In the genomic region with DNA sequence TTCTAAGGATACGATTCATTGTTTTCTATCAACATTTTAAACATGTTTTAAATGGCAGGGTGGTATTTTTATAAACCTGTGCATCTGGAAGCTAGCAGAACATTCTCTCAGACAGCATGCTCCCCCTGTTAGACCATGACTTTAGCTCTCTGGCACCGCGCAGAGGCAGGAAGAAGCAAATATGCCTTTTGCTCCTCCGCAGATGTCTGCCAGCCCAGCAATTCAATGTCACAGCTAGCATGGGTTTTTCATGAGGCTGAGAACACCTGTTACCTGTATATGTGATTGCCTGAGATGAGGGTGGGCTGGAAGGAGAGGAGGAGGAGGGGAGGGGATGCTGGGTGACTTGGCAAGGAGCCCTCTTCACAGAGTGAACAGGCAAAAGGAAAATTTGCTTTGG, we compare ENCODE assay signal across 8 cellular contexts. TPM values are rescaled to one million over a fixed set of nuclear protein-coding genes. Genes with fewer than 3 reads are reported as not detected.
DNase-seq lines count a peak whose midpoint lies in the region; ATAC-seq and TF ChIP-seq lines count a peak whose summit lies in the region.

No MANE protein-coding gene starts in this region.

- H3K9ac ChIP-seq in PC-3 (ENCODE audit: low read length) (no peak overlapping the region), endodermal cell (ENCODE audit: extremely low read depth, low read length, poor library complexity, severe bottlenecking) (no peak overlapping the region)

- no peak overlapping the region for H3K4me2 ChIP-seq in PC-3 (ENCODE audit: low read length)

- no peaks in the 10 kb centered on the region for H3K27me3 Mint-ChIP-seq in activated CD8-positive, alpha-beta memory T cell treated with anti-CD3 and anti-CD28 coated beads, Interleukin-2, amount 10 ng/mL, durations not matched to agents 7 days and 5 days
- no peaks in the 10 kb centered on the region for H3K27me3 Mint-ChIP-seq in endodermal cell (ENCODE audit: insufficient read depth)
- H3K27me3 Mint-ChIP-seq in naive thymus-derived CD4-positive, alpha-beta T cell: no peaks in the 10 kb centered on the region

- H3K36me3 ChIP-seq in PC-3 (ENCODE audit: low read depth, low read length) (peaks cover 52% of the 10 kb centered on the region), endodermal cell (ENCODE audit: control insufficient read depth, insufficient read depth, low read length) (peaks cover 86% of the 10 kb centered on the region)
- H3K36me3 ChIP-seq in naive thymus-derived CD4-positive, alpha-beta T cell (ENCODE audit: control insufficient read depth in 2 of 3, insufficient read depth in 3 of 3, low read length in 3 of 3): peaks cover 16 to 57% (median 32%) of the 10 kb centered on the region in 3 experiments

- WGBS in endodermal cell (ENCODE audit: insufficient coverage in 1 of 2, insufficient read length in 1 of 2), 2 experiments: 89 to 93% methylated on average over 4 of the region's 4 CpGs

- peaks cover 59% of the 10 kb centered on the region for H3K79me2 ChIP-seq in PC-3 (ENCODE audit: low read length)

- CTCF ChIA-PET in activated CD8-positive, alpha-beta memory T cell treated with anti-CD3 and anti-CD28 coated beads, Interleukin-2, amount 10 ng/mL, durations not matched to agents 7 days and 5 days (lab: Charles Lee): interaction anchor here (0.7 to 1.3 kb wide), 10 partner anchors 13 to 97 kb away, joined by 3 to 10 read pairs (median 3); a partner anchor contains a TSS
- CTCF ChIA-PET in PC-3 (lab: Charles Lee): interaction anchor here (0.6 to 0.8 kb wide), 2 partner anchors 65 to 224 kb away, joined by 5 to 7 read pairs; no protein-coding TSS in a partner anchor
- CTCF ChIA-PET in naive thymus-derived CD4-positive, alpha-beta T cell (lab: Charles Lee): interaction anchor here (0.5 to 1.7 kb wide), 6 partner anchors 38 to 410 kb away, joined by 3 to 6 read pairs (median 4); a partner anchor contains a TSS

- peaks cover 40% of the 10 kb centered on the region for H3K36me3 Mint-ChIP-seq in activated CD8-positive, alpha-beta memory T cell treated with anti-CD3 and anti-CD28 coated beads, Interleukin-2, amount 10 ng/mL, durations not matched to agents 7 days and 5 days
- H3K36me3 Mint-ChIP-seq in endodermal cell (ENCODE audit: low read depth): peaks cover 54% of the 10 kb centered on the region
- H3K36me3 Mint-ChIP-seq in naive thymus-derived CD4-positive, alpha-beta T cell: peaks cover 0 to 39% (median 20%) of the 10 kb centered on the region in 5 donors

- peaks cover 24% of the 10 kb centered on the region for H3K4me1 Mint-ChIP-seq in activated CD8-positive, alpha-beta memory T cell treated with anti-CD3 and anti-CD28 coated beads, Interleukin-2, amount 10 ng/mL, durations not matched to agents 7 days and 5 days
- H3K4me1 Mint-ChIP-seq in endodermal cell: peaks cover 10% of the 10 kb centered on the region
- peaks cover 0 to 33% (median 27%) of the 10 kb centered on the region in 7 donors for H3K4me1 Mint-ChIP-seq in naive thymus-derived CD4-positive, alpha-beta T cell

- no peaks in the 10 kb centered on the region for H3K9me3 Mint-ChIP-seq in activated CD8-positive, alpha-beta memory T cell treated with anti-CD3 and anti-CD28 coated beads, Interleukin-2, amount 10 ng/mL, durations not matched to agents 7 days and 5 days (ENCODE audit: low read depth)
- no peaks in the 10 kb centered on the region for H3K9me3 Mint-ChIP-seq in endodermal cell
- no peaks in the 10 kb centered on the region for H3K9me3 Mint-ChIP-seq in naive thymus-derived CD4-positive, alpha-beta T cell

- no peaks in the 10 kb centered on the region for H3K27me3 ChIP-seq in PC-3 (ENCODE audit: low read length)
- H3K27me3 ChIP-seq in endodermal cell (ENCODE audit: control insufficient read depth, insufficient read depth, low read length, poor library complexity, severe bottlenecking): no peaks in the 10 kb centered on the region
- no peaks in the 10 kb centered on the region for H3K27me3 ChIP-seq in naive thymus-derived CD4-positive, alpha-beta T cell (ENCODE audit: control insufficient read depth in 2 of 2, insufficient read depth in 2 of 2, low read length in 2 of 2)

- peak; percentile 52 for DNase-seq in activated CD8-positive, alpha-beta memory T cell treated with anti-CD3 and anti-CD28 coated beads, Interleukin-2, amount 10 ng/mL, durations not matched to agents 7 days and 5 days
- no peak for DNase-seq in activated CD8-positive, alpha-beta memory T cell treated with anti-CD3 and anti-CD28 coated beads, Interleukin-2, amount 50 U/mL, for 48 hours
- peak; percentile 19 for DNase-seq in PC-3
- no peak for DNase-seq in endodermal cell
- DNase-seq in naive thymus-derived CD4-positive, alpha-beta T cell: peak in 6 of 9 donors; percentile 36 to 62 (median 48)

- no TSS peak for BruUV-seq in PC-3 (replicated peaks; lab: Mats Ljungman, UMichigan)

- no peaks in the 10 kb centered on the region for H3K9me2 ChIP-seq in PC-3 (replicated peaks; ENCODE audit: low read length)

- intact Hi-C loops in PC-3 (cut with micrococcal nuclease): no loop called here
- intact Hi-C loops in naive thymus-derived CD4-positive, alpha-beta T cell (cut with micrococcal nuclease): loop anchor here (1.0 kb wide), 5 partner anchors 39 to 213 kb away; a partner anchor contains a TSS

- H3K9me3 ChIP-seq in PC-3 (ENCODE audit: low read length) (no peaks in the 10 kb centered on the region), endodermal cell (ENCODE audit: control insufficient read depth, low read length) (no peaks in the 10 kb centered on the region)
- no peaks in the 10 kb centered on the region for H3K9me3 ChIP-seq in naive thymus-derived CD4-positive, alpha-beta T cell (ENCODE audit: control insufficient read depth in 2 of 3, low read length in 3 of 3)

- TF ChIP-seq CTCF in PC-3 (conservative IDR thresholded peaks at IDR 0.05; ENCODE audit: low read depth, low read length): peak; percentile 43; the same call in 1 of the 2 replicates
- peak; percentile 29 for TF ChIP-seq CTCF in endodermal cell (conservative IDR thresholded peaks at IDR 0.05)

- peak overlapping the region; percentile 23 for H3K27ac Mint-ChIP-seq in activated CD8-positive, alpha-beta memory T cell treated with anti-CD3 and anti-CD28 coated beads, Interleukin-2, amount 10 ng/mL, durations not matched to agents 7 days and 5 days
- no peak overlapping the region for H3K27ac Mint-ChIP-seq in endodermal cell
- H3K27ac Mint-ChIP-seq in naive thymus-derived CD4-positive, alpha-beta T cell: peak overlapping the region; percentile 44 to 88 (median 80)

- H3K4me3 ChIP-seq in PC-3 (ENCODE audit: low read length) (no peak overlapping the region), endodermal cell (ENCODE audit: low read length) (no peak overlapping the region)
- no peak overlapping the region for H3K4me3 ChIP-seq in naive thymus-derived CD4-positive, alpha-beta T cell (ENCODE audit: low read length)

- peak; percentile 59 for ATAC-seq in activated CD8-positive, alpha-beta memory T cell treated with anti-CD3 and anti-CD28 coated beads, Interleukin-2, amount 10 ng/mL, durations not matched to agents 7 days and 5 days
- ATAC-seq in PC-3: peak; percentile 58
- peak; percentile 70 for ATAC-seq in naive thymus-derived CD4-positive, alpha-beta T cell
- no peak for ATAC-seq in GM18907 (IDR thresholded peaks at IDR 0.05; ENCODE audit: unreplicated experiment)
- no peak for ATAC-seq in GM21447 (IDR thresholded peaks at IDR 0.05; ENCODE audit: unreplicated experiment)
- ATAC-seq in GM19023 (IDR thresholded peaks at IDR 0.05; ENCODE audit: unreplicated experiment): no peak

- POLR2A ChIA-PET in PC-3 (lab: Charles Lee; ENCODE audit: unreplicated experiment): no interaction called here
- POLR2A ChIA-PET in naive thymus-derived CD4-positive, alpha-beta T cell (lab: Charles Lee): interaction anchor here (0.9 to 1.1 kb wide), 2 partner anchors 94 to 104 kb away, joined by 4 to 5 read pairs; a partner anchor contains a TSS

- H3K27ac ChIP-seq in PC-3 (ENCODE audit: low read length): no peak overlapping the region
- no peak overlapping the region for H3K27ac ChIP-seq in endodermal cell (ENCODE audit: low read depth, low read length)
- H3K27ac ChIP-seq in naive thymus-derived CD4-positive, alpha-beta T cell (ENCODE audit: low read depth, low read length): no peak overlapping the region

- no peak overlapping the region for H2AFZ ChIP-seq in PC-3 (ENCODE audit: low read length)

- peaks cover 54% of the 10 kb centered on the region for H4K20me1 ChIP-seq in PC-3 (ENCODE audit: low read length)

- H3K4me1 ChIP-seq in PC-3 (ENCODE audit: insufficient read depth, low read length) (peaks cover 13% of the 10 kb centered on the region; the same call in 1 of the 2 replicates), endodermal cell (ENCODE audit: control insufficient read depth, insufficient read depth, low read length) (peaks cover 3% of the 10 kb centered on the region)
- peaks cover 13 to 20% of the 10 kb centered on the region in 2 donors for H3K4me1 ChIP-seq in naive thymus-derived CD4-positive, alpha-beta T cell (ENCODE audit: control insufficient read depth in 2 of 2, insufficient read depth in 2 of 2, low read length in 2 of 2)

- H3K4me3 Mint-ChIP-seq in activated CD8-positive, alpha-beta memory T cell treated with anti-CD3 and anti-CD28 coated beads, Interleukin-2, amount 10 ng/mL, durations not matched to agents 7 days and 5 days: no peak overlapping the region
- no peak overlapping the region for H3K4me3 Mint-ChIP-seq in endodermal cell
- H3K4me3 Mint-ChIP-seq in naive thymus-derived CD4-positive, alpha-beta T cell: peak overlapping the region in 2 of 10 donors; percentile 2 to 20

- H3F3A ChIP-seq in PC-3 (ENCODE audit: low read length, unreplicated experiment): no peaks in the 10 kb centered on the region

RNA-seq across cellular contexts. Expression of a gene that starts 6.7 kb away (rescaled TPM):
- 100 to 1,000 TPM; 125 to 167 TPM for total RNA-seq in activated CD8-positive, alpha-beta memory T cell treated with anti-CD3 and anti-CD28 coated beads, Interleukin-2, amount 10 ng/mL, durations not matched to agents 7 days and 5 days
- total RNA-seq in PC-3 (2014; rRNA removed) (253 and 264 TPM in 2 replicates), endodermal cell (100 to 1,000 TPM; 226 to 235 TPM)
- polyA plus RNA-seq in endodermal cell (2013, experiment 1 of 2): 162 TPM
- polyA plus RNA-seq in endodermal cell (2013, experiment 2 of 2): 156 TPM
- total RNA-seq in naive thymus-derived CD4-positive, alpha-beta T cell: 100 to 1,000 TPM; 123 to 198 (median 130) TPM
- polyA plus RNA-seq in naive thymus-derived CD4-positive, alpha-beta T cell: 10 to 100 TPM; 75.2 to 85.7 TPM

RNA-seq across cellular contexts. Expression of a gene that starts 24.8 kb away (rescaled TPM):
- 1 to 10 TPM in 1 of 2 experiments, under 1 TPM in 1; 0.37 to 2.0 TPM for total RNA-seq in activated CD8-positive, alpha-beta memory T cell treated with anti-CD3 and anti-CD28 coated beads, Interleukin-2, amount 10 ng/mL, durations not matched to agents 7 days and 5 days
- total RNA-seq in PC-3 (2014; rRNA removed) (0.07 TPM in 1 of 2 replicates, not detected in the other), endodermal cell (not detected)
- not detected for polyA plus RNA-seq in endodermal cell (2013, experiment 1 of 2)
- not detected for polyA plus RNA-seq in endodermal cell (2013, experiment 2 of 2)
- total RNA-seq in naive thymus-derived CD4-positive, alpha-beta T cell: 1 to 10 TPM; 1.2 to 7.5 (median 1.6) TPM
- polyA plus RNA-seq in naive thymus-derived CD4-positive, alpha-beta T cell: 10 to 100 TPM in 1 of 2 donors, 1 to 10 TPM in 1; 2.4 to 10.6 TPM

RNA-seq across cellular contexts. Expression of a gene that starts 26.1 kb away (rescaled TPM):
- 10 to 100 TPM; 15.6 to 26.3 TPM for total RNA-seq in activated CD8-positive, alpha-beta memory T cell treated with anti-CD3 and anti-CD28 coated beads, Interleukin-2, amount 10 ng/mL, durations not matched to agents 7 days and 5 days
- total RNA-seq in PC-3 (2014; rRNA removed) (0.35 and 0.44 TPM in 2 replicates), endodermal cell (not detected)
- polyA plus RNA-seq in endodermal cell (2013, experiment 1 of 2): not detected
- not detected for polyA plus RNA-seq in endodermal cell (2013, experiment 2 of 2)
- total RNA-seq in naive thymus-derived CD4-positive, alpha-beta T cell: 10 to 100 TPM in 1 of 5 experiments, 1 to 10 TPM in 4; 1.4 to 71.9 (median 3.5) TPM
- under 1 TPM; 0.25 to 0.38 TPM for polyA plus RNA-seq in naive thymus-derived CD4-positive, alpha-beta T cell

Comparison
In these comparisons a context has a peak if more than half of its experiments do, and no peak if none do; other contexts are left out.
1. DNase-seq: peak in activated CD8-positive, alpha-beta memory T cell treated with anti-CD3 and anti-CD28 coated beads, Interleukin-2, amount 10 ng/mL, durations not matched to agents 7 days and 5 days (single experiment), PC-3 (single experiment) and naive thymus-derived CD4-positive, alpha-beta T cell (6 of 9); none in activated CD8-positive, alpha-beta memory T cell treated with anti-CD3 and anti-CD28 coated beads, Interleukin-2, amount 50 U/mL, for 48 hours (single experiment) and endodermal cell (single experiment).
2. ATAC-seq: peak in activated CD8-positive, alpha-beta memory T cell treated with anti-CD3 and anti-CD28 coated beads, Interleukin-2, amount 10 ng/mL, durations not matched to agents 7 days and 5 days (single experiment), PC-3 (single experiment) and naive thymus-derived CD4-positive, alpha-beta T cell (single experiment); none in GM18907 (single experiment), GM21447 (single experiment) and GM19023 (single experiment).